In genomic region chr18:9869713-9870430, GRCh38 we compare ENCODE assay signal across 8 cellular contexts. TPM values are rescaled to one million over a fixed set of nuclear protein-coding genes. Genes with fewer than 3 reads are reported as not detected.
DNase-seq lines count a peak whose midpoint lies in the region; ATAC-seq, FAIRE-seq and TF ChIP-seq lines count a peak whose summit lies in the region.

No MANE protein-coding gene starts in this region.

- in situ Hi-C loops in Caki2 (cut with HindIII; ENCODE audit: low pct_unique_long_range_greater_than_20kb, low sequenced_read_pairs): no loop called here

- H3K4me1 ChIP-seq in small intestine (ENCODE audit: control insufficient read depth in 2 of 2, insufficient read depth in 1 of 2, low read depth in 1 of 2, low read length in 1 of 2): peaks cover 3 to 9% of the 10 kb centered on the region in 2 donors
- H3K4me1 ChIP-seq in BE2C: peaks cover 3% of the 10 kb centered on the region; the same call in 1 of the 2 replicates

- H3K36me3 ChIP-seq in small intestine (ENCODE audit: control insufficient read depth in 2 of 2, insufficient read depth in 2 of 2, low read length in 2 of 2) (no peaks in the 10 kb centered on the region), BE2C (no peaks in the 10 kb centered on the region)

- ATAC-seq in HG03039 (IDR thresholded peaks at IDR 0.05; ENCODE audit: unreplicated experiment): no peak

- TF ChIP-seq CTCF in epithelial cell of proximal tubule (conservative IDR thresholded peaks at IDR 0.05; ENCODE audit: low read depth, low read length) (no peak), BE2C (IDR thresholded peaks at IDR 0.05; ENCODE audit: low read depth, low read length) (no peak)

- WGBS in small intestine, 3 donors: 56 to 62% (median 61%) methylated on average over 9 of the region's 9 CpGs

- DNase-seq in Caki2 (ENCODE audit: low read depth) (peak; percentile 85), H4 (ENCODE audit: low spot score) (peak; percentile 85), NCI-H2227 treated with DMSO at 0.1 percent for 48 hours (lab: John Stamatoyannopoulos, UW) (peak; percentile 43), epithelial cell of proximal tubule (ENCODE audit: low read depth) (peak; percentile 26), small intestine (peak; percentile 82), NCI-H82 treated with DMSO at 0.1 percent for 48 hours (lab: John Stamatoyannopoulos, UW; ENCODE audit: unreplicated experiment) (no peak), BE2C (no peak)

- H3K9me3 ChIP-seq in small intestine (ENCODE audit: control insufficient read depth, low read depth): no peaks in the 10 kb centered on the region
- no peaks in the 10 kb centered on the region for H3K9me3 ChIP-seq in BE2C

- H3K27me3 ChIP-seq in small intestine (ENCODE audit: control insufficient read depth in 2 of 2, insufficient read depth in 2 of 2, low read length in 2 of 2): no peaks in the 10 kb centered on the region
- no peaks in the 10 kb centered on the region for H3K27me3 ChIP-seq in BE2C

- H3K4me3 ChIP-seq in epithelial cell of proximal tubule (ENCODE audit: low read depth, low read length): no peak overlapping the region
- H3K4me3 ChIP-seq in small intestine (ENCODE audit: low read depth in 1 of 2, low read length in 2 of 2): no peak overlapping the region
- no peak overlapping the region for H3K4me3 ChIP-seq in BE2C (ENCODE audit: low read depth, low read length)

- FAIRE-seq in small intestine (lab: Jason Lieb, UNC): no peak

- no peak overlapping the region for H3K27ac ChIP-seq in small intestine (ENCODE audit: low read depth in 1 of 2, low read length in 1 of 2)

RNA-seq across cellular contexts. Expression of gene TXNDC2, which starts 15.9 kb away (rescaled TPM):
- 0.23 TPM in 1 of 2 replicates, not detected in the other for total RNA-seq in Caki2 (2014; rRNA removed; shearing (Covaris generic); ENCODE audit: low replicate concordance)
- 0.29 and 0.55 TPM in 2 replicates for total RNA-seq in H4 (2014; rRNA removed; shearing (Covaris generic))
- total RNA-seq in epithelial cell of proximal tubule: not detected in 2 replicates
- under 1 TPM in 1 of 3 donors, not detected in 2; 0.03 TPM for polyA plus RNA-seq in small intestine
- not detected for polyA plus RNA-seq in BE2C (2012; ENCODE audit: insufficient read depth, insufficient read length, low read depth)

RNA-seq across cellular contexts. Expression of gene VAPA, which starts 43.9 kb away (rescaled TPM):
- 341 and 399 TPM in 2 replicates for total RNA-seq in Caki2 (2014; rRNA removed; shearing (Covaris generic); ENCODE audit: low replicate concordance)
- 318 and 364 TPM in 2 replicates for total RNA-seq in H4 (2014; rRNA removed; shearing (Covaris generic))
- total RNA-seq in epithelial cell of proximal tubule: 137 and 169 TPM in 2 replicates
- polyA plus RNA-seq in small intestine: 100 to 1,000 TPM; 129 to 165 (median 161) TPM
- 103 TPM for polyA plus RNA-seq in BE2C (2012; ENCODE audit: insufficient read depth, insufficient read length, low read depth)

Comparison
In these comparisons a context has a peak if more than half of its experiments do, and no peak if none do; other contexts are left out.
1. DNase-seq: peak in Caki2 (single experiment), H4 (single experiment), NCI-H2227 treated with DMSO at 0.1 percent for 48 hours (single experiment), epithelial cell of proximal tubule (single experiment) and small intestine (single experiment); none in NCI-H82 treated with DMSO at 0.1 percent for 48 hours (single experiment) and BE2C (single experiment).